In genomic region chr1:217857061-217857460, GRCh38 we compare ENCODE assay signal across 21 cellular contexts.
DNase-seq lines count a peak whose midpoint lies in the region; ATAC-seq and TF ChIP-seq lines count a peak whose summit lies in the region.
"Had no signal": no experiment of that assay in that cellular context is flagged by ENCODE, and none has a peak within 500 bp of the region (broad histone marks: within the 10 kb centered on the region; RNA-seq: fewer than 3 reads in every experiment).

No MANE protein-coding gene starts in this region.

- H3K9me3 ChIP-seq in heart right ventricle (peaks cover 0 to 15% (median 0%) of the 10 kb centered on the region in 11 donors), SK-N-SH (peaks cover 12% of the 10 kb centered on the region; the same call in 1 of the 2 replicates), hepatocyte (ENCODE audit: low read depth) (no peaks in the 10 kb centered on the region), thoracic aorta (peaks cover 5% of the 10 kb centered on the region)
- H3K9me3 ChIP-seq: pancreas, uterus had no signal

- peak; percentile 18 for ATAC-seq in Right ventricle myocardium superior (ENCODE audit: poor library complexity)
- no peak for ATAC-seq in heart right ventricle
- no peak for ATAC-seq in thoracic aorta (ENCODE audit: insufficient number of reproducible peaks, low FRiP score, low read depth)
- no peak for ATAC-seq in HG03460 (IDR thresholded peaks at IDR 0.05; ENCODE audit: unreplicated experiment)
- ATAC-seq: A549, pancreas had no signal

- H3K27me3 ChIP-seq in heart right ventricle = no peaks in the 10 kb centered on the region
- H3K27me3 ChIP-seq in SK-N-SH (ENCODE audit: insufficient read depth) = no peaks in the 10 kb centered on the region
- no peaks in the 10 kb centered on the region for H3K27me3 ChIP-seq in hepatocyte
- peaks cover 3% of the 10 kb centered on the region for H3K27me3 ChIP-seq in thoracic aorta (replicated peaks; ENCODE audit: insufficient read depth)
- H3K27me3 ChIP-seq: BLaER1 treated with 17β-estradiol and CSF1 and Interleukin-3, amounts not matched to agents 10 nM and 100 nM; pancreas; uterus had no signal

- H3K4me3 ChIP-seq in heart right ventricle (no peak overlapping the region), SK-N-SH (ENCODE audit: low read depth in 2 of 2, low read length in 1 of 2) (peak overlapping the region; percentile 1 to 3; a peak in 1 of 4 replicates), hepatocyte (no peak overlapping the region), thoracic aorta (peak overlapping the region; percentile 11)
- H3K4me3 ChIP-seq: A549; BLaER1 treated with 17β-estradiol and CSF1 and Interleukin-3, amounts not matched to agents 10 nM and 100 nM; pancreas; skin epidermis; uterus had no signal

- TF ChIP-seq RAD21 in SK-N-SH (IDR thresholded peaks at IDR 0.05; ENCODE audit: low read length) = no peak

- H3K27ac ChIP-seq in heart right ventricle (no peak overlapping the region), SK-N-SH (ENCODE audit: low read depth in 2 of 2, low read length in 1 of 2) (peak overlapping the region; percentile 73 to 93), hepatocyte (no peak overlapping the region), thoracic aorta (no peak overlapping the region)
- H3K27ac ChIP-seq: A549; BLaER1 treated with 17β-estradiol and CSF1 and Interleukin-3, amounts not matched to agents 10 nM and 100 nM; pancreas; skin epidermis; uterus had no signal

- CTCF ChIA-PET in SK-N-SH (lab: Yijun Ruan, JAX) = interaction anchor here (0.7 to 1.5 kb wide), 2 partner anchors 9 to 19 kb away, joined by 3 to 4 read pairs; no protein-coding TSS in a partner anchor

- H3K9me2 ChIP-seq in SK-N-SH (no peaks in the 10 kb centered on the region), hepatocyte (replicated peaks; ENCODE audit: insufficient read depth) (no peaks in the 10 kb centered on the region)

- DNase-seq in Right ventricle myocardium superior (no peak), heart right ventricle (no peak), SK-N-SH (no peak), hepatocyte (ENCODE audit: low spot score) (no peak), thoracic aorta (ENCODE audit: low spot score) (no peak), iPS-NIHi7 (ENCODE audit: extremely low spot score) (no peak), COLO668 (lab: John Stamatoyannopoulos, UW; ENCODE audit: unreplicated experiment) (no peak)
- DNase-seq: activated CD4-positive, alpha-beta T cell treated with anti-CD3 and anti-CD28 coated beads, Interleukin-2, amount 10 ng/mL, durations not matched to agents 24 days and 14 days; activated effector memory CD4-positive, alpha-beta T cell treated with Interleukin-2 at 50 U/mL for 16 hours; central memory CD4-positive, alpha-beta T cell; erythroblast; GDM1; naive B cell; NCI-H1092 treated with DMSO at 0.1 percent for 48 hours; pancreas; stimulated activated CD4-positive, alpha-beta T cell treated with anti-CD3 and anti-CD28 coated beads, Interleukin-4, amount 100 ng/mL, for 4 hours; uterus had no signal

- 15 to 23% methylated on average over 5 of the region's 5 CpGs for WGBS in heart right ventricle, 2 donors
- whole genome bisulfite sequencing in SK-N-SH (ENCODE audit: low lambda C conversion rate) = 16% methylated on average over 5 of the region's 5 CpGs
- WGBS in hepatocyte (ENCODE audit: low lambda C conversion rate, missing lambda C conversion rate) = 28% methylated on average over 5 of the region's 5 CpGs

- H3K4me1 ChIP-seq in heart right ventricle = peaks cover 0 to 7% (median 0%) of the 10 kb centered on the region in 9 donors
- peaks cover 7 to 14% of the 10 kb centered on the region in 2 experiments; a peak in 2 of 4 replicates for H3K4me1 ChIP-seq in SK-N-SH (ENCODE audit: control insufficient read depth in 1 of 2, insufficient read depth in 2 of 2, low read depth in 1 of 2, low read length in 1 of 2)
- peaks cover 12% of the 10 kb centered on the region for H3K4me1 ChIP-seq in hepatocyte (ENCODE audit: insufficient read depth)
- H3K4me1 ChIP-seq in thoracic aorta (ENCODE audit: control insufficient read depth in 1 of 2, low read depth in 2 of 2) = peaks cover 3 to 20% of the 10 kb centered on the region in 2 donors
- H3K4me1 ChIP-seq: A549; BLaER1 treated with 17β-estradiol and CSF1 and Interleukin-3, amounts not matched to agents 10 nM and 100 nM; pancreas; uterus had no signal

- H3K9ac ChIP-seq in SK-N-SH = peak overlapping the region; percentile 11; the same call in 1 of the 2 replicates
- H3K9ac ChIP-seq: BLaER1 treated with 17β-estradiol and CSF1 and Interleukin-3, amounts not matched to agents 10 nM and 100 nM had no signal

- H3K79me2 ChIP-seq in SK-N-SH (ENCODE audit: insufficient read depth) = no peaks in the 10 kb centered on the region
- H3K79me2 ChIP-seq in hepatocyte = no peaks in the 10 kb centered on the region

- H4K20me1 ChIP-seq in SK-N-SH (ENCODE audit: insufficient read depth) (no peaks in the 10 kb centered on the region), hepatocyte (ENCODE audit: insufficient read depth, poor library complexity, severe bottlenecking) (no peaks in the 10 kb centered on the region)
- H4K20me1 ChIP-seq: BLaER1 treated with 17β-estradiol and CSF1 and Interleukin-3, amounts not matched to agents 10 nM and 100 nM had no signal

- H2AFZ ChIP-seq in SK-N-SH (ENCODE audit: low read depth) (no peak overlapping the region), hepatocyte (no peak overlapping the region)

- peak; percentile 10 to 95; a peak in 2 of 4 replicates for TF ChIP-seq EP300 in SK-N-SH (IDR thresholded peaks at IDR 0.05; ENCODE audit: borderline replicate concordance in 1 of 2, low read depth in 1 of 2, low read length in 1 of 2)

- TF ChIP-seq CTCF in heart right ventricle (IDR thresholded peaks at IDR 0.05) (no peak), SK-N-SH (IDR thresholded peaks at IDR 0.05) (no peak), hepatocyte (IDR thresholded peaks at IDR 0.05; ENCODE audit: poor library complexity) (no peak), thoracic aorta (IDR thresholded peaks at IDR 0.05) (no peak)

- POLR2A ChIA-PET in SK-N-SH (lab: Yijun Ruan, JAX) = no interaction called here

- peak overlapping the region; percentile 55 for H3K4me2 ChIP-seq in SK-N-SH
- H3K4me2 ChIP-seq in hepatocyte = peak overlapping the region; percentile 18
- H3K4me2 ChIP-seq: A549; BLaER1 treated with 17β-estradiol and CSF1 and Interleukin-3, amounts not matched to agents 10 nM and 100 nM had no signal

- intact Hi-C loops in Right ventricle myocardium superior (cut with DNase I) = no loop called here
- intact Hi-C loops in heart right ventricle (cut with DNase I) = no loop called here

- H3K36me3 ChIP-seq in heart right ventricle (no peaks in the 10 kb centered on the region), SK-N-SH (replicated peaks in 1 of 2; ENCODE audit: control insufficient read depth in 1 of 2, insufficient read depth in 2 of 2, low read length in 1 of 2) (no peaks in the 10 kb centered on the region), hepatocyte (replicated peaks; ENCODE audit: insufficient read depth, low read depth) (no peaks in the 10 kb centered on the region), thoracic aorta (no peaks in the 10 kb centered on the region)
- H3K36me3 ChIP-seq: BLaER1 treated with 17β-estradiol and CSF1 and Interleukin-3, amounts not matched to agents 10 nM and 100 nM; pancreas; uterus had no signal

- H3F3A ChIP-seq in SK-N-SH (replicated peaks; ENCODE audit: insufficient read depth) = peaks cover 17% of the 10 kb centered on the region

TF ChIP-seq in SK-N-SH, 30 proteins besides CTCF, POLR2A, EP300 and RAD21 (continues in another document):
- no peak for TF ChIP-seq RFX5 (IDR thresholded peaks at IDR 0.05; ENCODE audit: low read length)
- TF ChIP-seq JUND (IDR thresholded peaks at IDR 0.05) = peak; percentile 79
- no peak for TF ChIP-seq RCOR1 (IDR thresholded peaks at IDR 0.05; ENCODE audit: low read length)
- peak; percentile 78; the same call in 1 of the 2 replicates for TF ChIP-seq MEF2A (IDR thresholded peaks at IDR 0.05; ENCODE audit: borderline replicate concordance, low read depth)
- TF ChIP-seq USF1 (IDR thresholded peaks at IDR 0.05; ENCODE audit: borderline replicate concordance, low read depth) = no peak
- TF ChIP-seq REST (IDR thresholded peaks at IDR 0.05; ENCODE audit: low read depth, low read length) = no peak
- TF ChIP-seq CHD2 (IDR thresholded peaks at IDR 0.05; ENCODE audit: low read length, partially characterized antibody) = no peak
- no peak for TF ChIP-seq TAF1 (IDR thresholded peaks at IDR 0.05; ENCODE audit: borderline replicate concordance, low read depth, low read length)
- TF ChIP-seq ELF1 (IDR thresholded peaks at IDR 0.05) = no peak
- TF ChIP-seq NFIC (IDR thresholded peaks at IDR 0.05; ENCODE audit: borderline replicate concordance) = peak; percentile 94

Comparison
In these comparisons a context has a peak if more than half of its experiments do, and no peak if none do; other contexts are left out.
1. H3K27ac ChIP-seq: peak in SK-N-SH (2 of 2); none in heart right ventricle (0 of 10), hepatocyte (single experiment) and thoracic aorta (0 of 2).
2. H3K4me3 ChIP-seq: peak in SK-N-SH (2 of 2) and thoracic aorta (single experiment); none in heart right ventricle (0 of 10) and hepatocyte (single experiment).